ENCODE assay signal across 6 cellular contexts in genomic region chr6:126607281-126607680, GRCh38.
"Had no signal": no experiment of that assay in that cellular context is flagged by ENCODE, and none has a peak within 500 bp of the region (broad histone marks: within the 10 kb centered on the region; RNA-seq: fewer than 3 reads in every experiment).

No MANE protein-coding gene starts in this region.

- H2AFZ ChIP-seq: GM23338 had no signal

- DNase-seq: H9, HFFc6, IMR-90 had no signal

- H3K4me2 ChIP-seq: GM23338, KMS-11 had no signal

- H3K27ac ChIP-seq: KMS-11 had no signal

- H3K4me3 ChIP-seq: GM23338, K562 had no signal

- H3K9ac ChIP-seq: KMS-11 had no signal
